In genomic region chr2:126777620-126777978, GRCh38 we compare ENCODE assay signal across 8 cellular contexts.
DNase-seq lines count a peak whose midpoint lies in the region; ATAC-seq and TF ChIP-seq lines count a peak whose summit lies in the region.

No MANE protein-coding gene starts in this region.

- H3K36me3 ChIP-seq in BLaER1 treated with 17β-estradiol and CSF1 and Interleukin-3, amounts not matched to agents 10 nM and 100 nM = no peaks in the 10 kb centered on the region
- no peaks in the 10 kb centered on the region for H3K36me3 ChIP-seq in esophagus muscularis mucosa

- H3K27me3 ChIP-seq in BLaER1 treated with 17β-estradiol and CSF1 and Interleukin-3, amounts not matched to agents 10 nM and 100 nM = no peaks in the 10 kb centered on the region
- peaks cover 0 to 4% (median 0%) of the 10 kb centered on the region in 4 donors for H3K27me3 ChIP-seq in esophagus muscularis mucosa

- H3K4me1 ChIP-seq in BLaER1 treated with 17β-estradiol and CSF1 and Interleukin-3, amounts not matched to agents 10 nM and 100 nM = peaks cover 0 to 4% (median 0%) of the 10 kb centered on the region in 10 experiments; a peak in 1 of 20 replicates
- peaks cover 0 to 12% (median 10%) of the 10 kb centered on the region in 4 donors for H3K4me1 ChIP-seq in esophagus muscularis mucosa

- 32% methylated on average over 3 of the region's 3 CpGs for WGBS in esophagus muscularis mucosa

- no peaks in the 10 kb centered on the region for H4K20me1 ChIP-seq in BLaER1 treated with 17β-estradiol and CSF1 and Interleukin-3, amounts not matched to agents 10 nM and 100 nM

- no peak for TF ChIP-seq EP300 in esophagus muscularis mucosa (IDR thresholded peaks at IDR 0.05)

- H3K4me3 ChIP-seq in BLaER1 treated with 17β-estradiol and CSF1 and Interleukin-3, amounts not matched to agents 10 nM and 100 nM = peak overlapping the region; percentile 64 to 80 (median 74)
- H3K4me3 ChIP-seq in esophagus muscularis mucosa = peak overlapping the region; percentile 64 to 74 (median 66)

- no peak for TF ChIP-seq CTCF in esophagus muscularis mucosa (IDR thresholded peaks at IDR 0.05)

- peak overlapping the region in 9 of 11 experiments; percentile 96 to 100 (median 99); a peak in 14 of 22 replicates for H3K4me2 ChIP-seq in BLaER1 treated with 17β-estradiol and CSF1 and Interleukin-3, amounts not matched to agents 10 nM and 100 nM

- H3K27ac ChIP-seq in BLaER1 treated with 17β-estradiol and CSF1 and Interleukin-3, amounts not matched to agents 10 nM and 100 nM = peak overlapping the region in 1 of 11 experiments; percentile 76; a peak in 2 of 22 replicates
- H3K27ac ChIP-seq in esophagus muscularis mucosa (replicated peaks in 1 of 4) = no peak overlapping the region

- H3K9me3 ChIP-seq in BLaER1 treated with 17β-estradiol and CSF1 and Interleukin-3, amounts not matched to agents 10 nM and 100 nM (replicated peaks in 1 of 11) = no peaks in the 10 kb centered on the region
- H3K9me3 ChIP-seq in esophagus muscularis mucosa = no peaks in the 10 kb centered on the region

- TF ChIP-seq POLR2A in esophagus muscularis mucosa (IDR thresholded peaks at IDR 0.05; ENCODE audit: low read depth) = no peak

- DNase-seq in esophagus muscularis mucosa (ENCODE audit: extremely low spot score) (no peak), left lobe of liver (ENCODE audit: low spot score) (no peak), SIG-M5 treated with dmso at 0.1 percent for 504 hours (lab: John Stamatoyannopoulos, UW; ENCODE audit: unreplicated experiment) (no peak), epidermal melanocyte (ENCODE audit: insufficient read length, low spot score) (no peak), NCI-H2081 treated with DMSO at 0.1 percent for 48 hours (lab: John Stamatoyannopoulos, UW) (no peak)

- peak overlapping the region in 9 of 11 experiments; percentile 54 to 85 (median 81); a peak in 14 of 22 replicates for H3K9ac ChIP-seq in BLaER1 treated with 17β-estradiol and CSF1 and Interleukin-3, amounts not matched to agents 10 nM and 100 nM

- intact Hi-C loops in esophagus muscularis mucosa (cut with DNase I) = loop anchor here (1.0 to 10.0 kb wide), 3 partner anchors 123 to 249 kb away; partner anchors contain the start of gene GYPC

- ATAC-seq in GM19438 (IDR thresholded peaks at IDR 0.05; ENCODE audit: low read depth, unreplicated experiment) = peak; percentile 4
- ATAC-seq in HG03469 (IDR thresholded peaks at IDR 0.05; ENCODE audit: unreplicated experiment) = peak; percentile 8
- no peak for ATAC-seq in left lobe of liver
